ENCODE assay signal across 11 cellular contexts in the genomic region with DNA sequence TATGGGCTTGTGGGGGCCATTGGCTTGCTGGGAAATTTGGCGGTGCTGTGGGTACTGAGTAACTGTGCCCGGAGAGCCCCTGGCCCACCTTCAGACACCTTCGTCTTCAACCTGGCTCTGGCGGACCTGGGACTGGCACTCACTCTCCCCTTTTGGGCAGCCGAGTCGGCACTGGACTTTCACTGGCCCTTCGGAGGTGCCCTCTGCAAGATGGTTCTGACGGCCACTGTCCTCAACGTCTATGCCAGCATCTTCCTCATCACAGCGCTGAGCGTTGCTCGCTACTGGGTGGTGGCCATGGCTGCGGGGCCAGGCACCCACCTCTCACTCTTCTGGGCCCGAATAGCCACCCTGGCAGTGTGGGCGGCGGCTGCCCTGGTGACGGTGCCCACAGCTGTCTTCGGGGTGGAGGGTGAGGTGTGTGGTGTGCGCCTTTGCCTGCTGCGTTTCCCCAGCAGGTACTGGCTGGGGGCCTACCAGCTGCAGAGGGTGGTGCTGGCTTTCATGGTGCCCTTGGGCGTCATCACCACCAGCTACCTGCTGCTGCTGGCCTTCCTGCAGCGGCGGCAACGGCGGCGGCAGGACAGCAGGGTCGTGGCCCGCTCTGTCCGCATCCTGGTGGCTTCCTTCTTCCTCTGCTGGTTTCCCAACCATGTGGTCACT. TPM values are rescaled to one million over a fixed set of nuclear protein-coding genes. Genes with fewer than 3 reads are reported as not detected.
DNase-seq lines count a peak whose midpoint lies in the region; ATAC-seq and TF ChIP-seq lines count a peak whose summit lies in the region.
"Had no signal": no experiment of that assay in that cellular context is flagged by ENCODE, and none has a peak within 500 bp of the region (broad histone marks: within the 10 kb centered on the region; RNA-seq: fewer than 3 reads in every experiment).

No MANE protein-coding gene starts in this region.

- POLR2A ChIA-PET in CD4-positive, alpha-beta memory T cell (lab: Charles Lee; ENCODE audit: partially characterized antibody), result interaction anchor here (0.8 to 10.8 kb wide), 3 partner anchors 37 to 49 kb away, joined by 3 to 179 read pairs (median 4); partner anchors contain the start of gene ARHGEF2

- peaks cover 24% of the 10 kb centered on the region for H3K36me3 Mint-ChIP-seq in activated CD4-positive, alpha-beta T cell treated with anti-CD3 and anti-CD28 coated beads, Interleukin-2, amount 10 ng/mL, durations not matched to agents 24 days and 14 days (ENCODE audit: low read depth)
- H3K36me3 Mint-ChIP-seq in stimulated activated memory B cell treated with anti-CD40 and anti-IgM and Interleukin-4, amounts not matched to agents 10 μg/mL and 1 μg/mL and 100 μg/mL, for 72 hours, result peaks cover 7% of the 10 kb centered on the region
- peaks cover 1 to 12% of the 10 kb centered on the region in 2 donors for H3K36me3 Mint-ChIP-seq in CD4-positive, alpha-beta memory T cell

- no peak for ATAC-seq in stimulated activated memory B cell treated with anti-CD40 and anti-IgM and Interleukin-4, amounts not matched to agents 10 μg/mL and 1 μg/mL and 100 μg/mL, for 72 hours
- no peak for ATAC-seq in GM19467 (IDR thresholded peaks at IDR 0.05; ENCODE audit: unreplicated experiment)

- H3K36me3 ChIP-seq in SJCRH30, result peaks cover 13% of the 10 kb centered on the region
- peaks cover 3 to 17% (median 16%) of the 10 kb centered on the region in 4 donors for H3K36me3 ChIP-seq in esophagus muscularis mucosa
- peaks cover 8% of the 10 kb centered on the region for H3K36me3 ChIP-seq in CD4-positive, alpha-beta memory T cell (ENCODE audit: insufficient read depth, low read length)

- no peak overlapping the region for H3K4me3 Mint-ChIP-seq in activated CD4-positive, alpha-beta T cell treated with anti-CD3 and anti-CD28 coated beads, Interleukin-2, amount 10 ng/mL, durations not matched to agents 24 days and 14 days
- peak overlapping the region; percentile 47 for H3K4me3 Mint-ChIP-seq in stimulated activated memory B cell treated with anti-CD40 and anti-IgM and Interleukin-4, amounts not matched to agents 10 μg/mL and 1 μg/mL and 100 μg/mL, for 72 hours
- no peak overlapping the region for H3K4me3 Mint-ChIP-seq in CD4-positive, alpha-beta memory T cell

- no peak for TF ChIP-seq POLR2A in esophagus muscularis mucosa (IDR thresholded peaks at IDR 0.05; ENCODE audit: low read depth)

- H3K9me3 ChIP-seq in SJCRH30 (replicated peaks) (no peaks in the 10 kb centered on the region), esophagus muscularis mucosa (no peaks in the 10 kb centered on the region)
- no peaks in the 10 kb centered on the region for H3K9me3 ChIP-seq in CD4-positive, alpha-beta memory T cell (ENCODE audit: control insufficient read depth in 1 of 2, low read length in 2 of 2)

- 85% methylated on average over 19 of the region's 29 CpGs for WGBS in esophagus muscularis mucosa

- H3K27ac ChIP-seq in SJCRH30, result peak overlapping the region; percentile 19
- peak overlapping the region; percentile 51 to 72 (median 64) for H3K27ac ChIP-seq in esophagus muscularis mucosa (replicated peaks in 1 of 4)
- H3K27ac ChIP-seq in CD4-positive, alpha-beta memory T cell (ENCODE audit: low read depth, low read length), result no peak overlapping the region

- no peaks in the 10 kb centered on the region for H3K27me3 ChIP-seq in SJCRH30
- H3K27me3 ChIP-seq in esophagus muscularis mucosa, result no peaks in the 10 kb centered on the region
- no peaks in the 10 kb centered on the region for H3K27me3 ChIP-seq in CD4-positive, alpha-beta memory T cell (ENCODE audit: insufficient read depth, low read length)

- peaks cover 51% of the 10 kb centered on the region for H3K4me1 Mint-ChIP-seq in activated CD4-positive, alpha-beta T cell treated with anti-CD3 and anti-CD28 coated beads, Interleukin-2, amount 10 ng/mL, durations not matched to agents 24 days and 14 days
- H3K4me1 Mint-ChIP-seq in stimulated activated memory B cell treated with anti-CD40 and anti-IgM and Interleukin-4, amounts not matched to agents 10 μg/mL and 1 μg/mL and 100 μg/mL, for 72 hours, result peaks cover 78% of the 10 kb centered on the region
- peaks cover 32 to 68% (median 54%) of the 10 kb centered on the region in 4 donors for H3K4me1 Mint-ChIP-seq in CD4-positive, alpha-beta memory T cell

- CTCF ChIA-PET in CD4-positive, alpha-beta memory T cell (lab: Charles Lee; ENCODE audit: partially characterized antibody), result interaction anchor here (0.9 to 1.8 kb wide), 2 partner anchors 8 to 48 kb away, joined by 3 to 7 read pairs; partner anchors contain the start of gene KHDC4

- no peak for TF ChIP-seq EP300 in esophagus muscularis mucosa (IDR thresholded peaks at IDR 0.05)

- H3K4me1 ChIP-seq in SJCRH30, result peaks cover 35% of the 10 kb centered on the region
- H3K4me1 ChIP-seq in esophagus muscularis mucosa, result peaks cover 58 to 81% (median 76%) of the 10 kb centered on the region in 4 donors
- peaks cover 57% of the 10 kb centered on the region for H3K4me1 ChIP-seq in CD4-positive, alpha-beta memory T cell (ENCODE audit: insufficient read depth, low read length)

- H3K9me3 Mint-ChIP-seq in activated CD4-positive, alpha-beta T cell treated with anti-CD3 and anti-CD28 coated beads, Interleukin-2, amount 10 ng/mL, durations not matched to agents 24 days and 14 days, result no peaks in the 10 kb centered on the region
- no peaks in the 10 kb centered on the region for H3K9me3 Mint-ChIP-seq in stimulated activated memory B cell treated with anti-CD40 and anti-IgM and Interleukin-4, amounts not matched to agents 10 μg/mL and 1 μg/mL and 100 μg/mL, for 72 hours
- H3K9me3 Mint-ChIP-seq in CD4-positive, alpha-beta memory T cell, result peaks cover 0 to 2% (median 0%) of the 10 kb centered on the region in 8 donors

- intact Hi-C loops in activated CD4-positive, alpha-beta T cell treated with anti-CD3 and anti-CD28 coated beads, Interleukin-2, amount 10 ng/mL, durations not matched to agents 24 days and 14 days (cut with micrococcal nuclease), result no loop called here
- intact Hi-C loops in esophagus muscularis mucosa (cut with DNase I), result no loop called here
- intact Hi-C loops in CD4-positive, alpha-beta memory T cell (cut with micrococcal nuclease), result no loop called here

- peak overlapping the region; percentile 84 for H3K27ac Mint-ChIP-seq in activated CD4-positive, alpha-beta T cell treated with anti-CD3 and anti-CD28 coated beads, Interleukin-2, amount 10 ng/mL, durations not matched to agents 24 days and 14 days
- H3K27ac Mint-ChIP-seq in stimulated activated memory B cell treated with anti-CD40 and anti-IgM and Interleukin-4, amounts not matched to agents 10 μg/mL and 1 μg/mL and 100 μg/mL, for 72 hours, result peak overlapping the region; percentile 88
- H3K27ac Mint-ChIP-seq in CD4-positive, alpha-beta memory T cell, result peak overlapping the region in 2 of 7 donors; percentile 61 to 66

- H3K4me3 ChIP-seq in SJCRH30 (no peak overlapping the region), esophagus muscularis mucosa (no peak overlapping the region)
- no peak overlapping the region for H3K4me3 ChIP-seq in CD4-positive, alpha-beta memory T cell (ENCODE audit: low read length in 2 of 2)

- no peak for DNase-seq in activated CD4-positive, alpha-beta T cell treated with anti-CD3 and anti-CD28 coated beads, Interleukin-2, amount 10 ng/mL, durations not matched to agents 24 days and 14 days
- DNase-seq in activated CD4-positive, alpha-beta T cell treated with anti-CD3 and anti-CD28 coated beads for 4 hours, result no peak
- DNase-seq in SJCRH30, result peak in 1 of 2 experiments; percentile 19
- no peak for DNase-seq in esophagus muscularis mucosa (ENCODE audit: extremely low spot score)
- no peak for DNase-seq in GDM1 (lab: John Stamatoyannopoulos, UW)
- no peak for DNase-seq in CD4-positive, alpha-beta memory T cell
- DNase-seq: NCI-H524 had no signal

- no peak for TF ChIP-seq CTCF in esophagus muscularis mucosa (IDR thresholded peaks at IDR 0.05)

- no peaks in the 10 kb centered on the region for H3K27me3 Mint-ChIP-seq in activated CD4-positive, alpha-beta T cell treated with anti-CD3 and anti-CD28 coated beads, Interleukin-2, amount 10 ng/mL, durations not matched to agents 24 days and 14 days
- H3K27me3 Mint-ChIP-seq in stimulated activated memory B cell treated with anti-CD40 and anti-IgM and Interleukin-4, amounts not matched to agents 10 μg/mL and 1 μg/mL and 100 μg/mL, for 72 hours, result no peaks in the 10 kb centered on the region
- no peaks in the 10 kb centered on the region for H3K27me3 Mint-ChIP-seq in CD4-positive, alpha-beta memory T cell

RNA-seq across cellular contexts. Expression of gene RXFP4, which starts 0.5 kb away (rescaled TPM):
- total RNA-seq in activated CD4-positive, alpha-beta T cell treated with anti-CD3 and anti-CD28 coated beads, Interleukin-2, amount 10 ng/mL, durations not matched to agents 24 days and 14 days, result not detected in 2 replicates
- total RNA-seq in SJCRH30 (2014; rRNA removed; shearing (Covaris generic)), result 0.08 TPM in 1 of 2 replicates, not detected in the other
- not detected for total RNA-seq in esophagus muscularis mucosa
- not detected for total RNA-seq in CD4-positive, alpha-beta memory T cell
- under 1 TPM in 1 of 2 donors, not detected in 1; 0.91 TPM for polyA plus RNA-seq in CD4-positive, alpha-beta memory T cell
- total RNA-seq: skeletal muscle tissue, temporal lobe had no signal

RNA-seq across cellular contexts. Expression of gene KHDC4, which starts 7.8 kb away (rescaled TPM):
- total RNA-seq in activated CD4-positive, alpha-beta T cell treated with anti-CD3 and anti-CD28 coated beads, Interleukin-2, amount 10 ng/mL, durations not matched to agents 24 days and 14 days, result 82.9 and 92.2 TPM in 2 replicates
- 36.4 and 52.1 TPM in 2 replicates for total RNA-seq in SJCRH30 (2014; rRNA removed; shearing (Covaris generic))
- total RNA-seq in esophagus muscularis mucosa, result 10 to 100 TPM; 25.8 to 41.5 (median 29.2) TPM
- total RNA-seq in CD4-positive, alpha-beta memory T cell, result 100 to 1,000 TPM; 127 to 134 TPM
- 1 to 10 TPM; 5.5 to 9.4 TPM for polyA plus RNA-seq in CD4-positive, alpha-beta memory T cell

RNA-seq across cellular contexts. Expression of gene RIT1, which starts 30.8 kb away (rescaled TPM):
- total RNA-seq in activated CD4-positive, alpha-beta T cell treated with anti-CD3 and anti-CD28 coated beads, Interleukin-2, amount 10 ng/mL, durations not matched to agents 24 days and 14 days, result 17.9 and 21.7 TPM in 2 replicates
- total RNA-seq in SJCRH30 (2014; rRNA removed; shearing (Covaris generic)), result 19.4 and 26.0 TPM in 2 replicates
- 10 to 100 TPM; 23.0 to 36.8 (median 32.3) TPM for total RNA-seq in esophagus muscularis mucosa
- 10 to 100 TPM; 45.0 to 48.0 TPM for total RNA-seq in CD4-positive, alpha-beta memory T cell
- polyA plus RNA-seq in CD4-positive, alpha-beta memory T cell, result 10 to 100 TPM; 14.1 to 20.4 TPM

RNA-seq across cellular contexts. Expression of gene ARHGEF2, which starts 36.4 kb away (rescaled TPM):
- total RNA-seq in activated CD4-positive, alpha-beta T cell treated with anti-CD3 and anti-CD28 coated beads, Interleukin-2, amount 10 ng/mL, durations not matched to agents 24 days and 14 days, result 189 and 198 TPM in 2 replicates
- total RNA-seq in SJCRH30 (2014; rRNA removed; shearing (Covaris generic)), result 152 and 167 TPM in 2 replicates
- total RNA-seq in esophagus muscularis mucosa, result 100 to 1,000 TPM in 2 of 4 donors, 10 to 100 TPM in 2; 54.0 to 130 (median 91.8) TPM
- 100 to 1,000 TPM; 190 to 198 TPM for total RNA-seq in CD4-positive, alpha-beta memory T cell
- 10 to 100 TPM in 1 of 2 donors, 1 to 10 TPM in 1; 6.7 to 30.4 TPM for polyA plus RNA-seq in CD4-positive, alpha-beta memory T cell
